Comparison of ENCODE assay signal across 27 cellular contexts in genomic region chr5:112303685-112304084, GRCh38.
DNase-seq lines count a peak whose midpoint lies in the region; ATAC-seq, FAIRE-seq and TF ChIP-seq lines count a peak whose summit lies in the region.
"Had no signal": no experiment of that assay in that cellular context is flagged by ENCODE, and none has a peak within 500 bp of the region (broad histone marks: within the 10 kb centered on the region; RNA-seq: fewer than 3 reads in every experiment).

No MANE protein-coding gene starts in this region.

- CTCF ChIA-PET in H1 (lab: Charles Lee; ENCODE audit: partially characterized antibody), result interaction anchor here (0.9 kb wide), 1 partner anchor 27 kb away, joined by 3 read pairs; no protein-coding TSS in a partner anchor

- H3K14ac ChIP-seq in H1 (ENCODE audit: insufficient read length), result no peak overlapping the region

- 0 out of 2 replicates have a peak overlapping the region, but pooled peaks have one; percentile 41 for H2BK12ac ChIP-seq in H1 (ENCODE audit: low read depth, low read length)

- no peak overlapping the region for H3K18ac ChIP-seq in H1 (ENCODE audit: extremely low read depth, low read length)
- no peak overlapping the region for H3K18ac ChIP-seq in mesendoderm (ENCODE audit: low read length)

- DNase-seq in right cardiac atrium (no peak), right atrium auricular region (ENCODE audit: low spot score) (no peak), H1 (ENCODE audit: low read depth in 1 of 2, low spot score in 2 of 2) (no peak), mesendoderm (no peak), coronary artery (ENCODE audit: low spot score) (no peak)
- DNase-seq: 8988T; ACHN; BE2C; C1 segment of cervical spinal cord; CD4-positive, alpha-beta memory T cell; CD4-positive, CD25-positive, alpha-beta regulatory T cell; CD8-positive, alpha-beta memory T cell; COR-L47; DMS 273 treated with DMSO at 0.1 percent for 48 hours; DMS153; DMS53; DMS79; DND-41; EL; GDM1 had no signal

- no peak overlapping the region for H4K91ac ChIP-seq in H1 (replicated peaks; ENCODE audit: insufficient read length, low read length)

- no peak overlapping the region for H2BK15ac ChIP-seq in H1 (ENCODE audit: low read length)
- no peak overlapping the region for H2BK15ac ChIP-seq in mesendoderm (replicated peaks; ENCODE audit: low read depth)

- H3K9ac ChIP-seq in H1 (replicated peaks in 1 of 4; ENCODE audit: extremely low read depth in 1 of 4, low read depth in 3 of 4, low read length in 3 of 4), result no peak overlapping the region
- H3K9ac ChIP-seq in mesendoderm (ENCODE audit: low read length), result no peak overlapping the region
- H3K9ac ChIP-seq: BLaER1 had no signal

- H3K79me2 ChIP-seq in H1 (ENCODE audit: control insufficient read depth in 1 of 2, insufficient read depth in 2 of 2, low read length in 2 of 2), result no peaks in the 10 kb centered on the region
- no peaks in the 10 kb centered on the region for H3K79me2 ChIP-seq in mesendoderm (ENCODE audit: control insufficient read depth, insufficient read depth, low read length)

- H3K79me1 ChIP-seq in H1 (ENCODE audit: low read depth, low read length) (no peaks in the 10 kb centered on the region), mesendoderm (ENCODE audit: low read length) (no peaks in the 10 kb centered on the region)

- no peak for FAIRE-seq in H1 (lab: Jason Lieb, UNC)
- FAIRE-seq: A204.1, GM12878, GM12892, GM18507 had no signal

- H3K36me3 ChIP-seq in right atrium auricular region (no peaks in the 10 kb centered on the region), H1 (ENCODE audit: control insufficient read depth in 2 of 4, insufficient read depth in 4 of 4, low read length in 3 of 4) (no peaks in the 10 kb centered on the region), mesendoderm (ENCODE audit: control insufficient read depth, insufficient read depth, low read length) (no peaks in the 10 kb centered on the region)
- H3K36me3 ChIP-seq: BE2C, BLaER1 had no signal

- H3K27ac ChIP-seq in right cardiac atrium (ENCODE audit: low read length), result no peak overlapping the region
- no peak overlapping the region for H3K27ac ChIP-seq in right atrium auricular region
- no peak overlapping the region for H3K27ac ChIP-seq in H1 (ENCODE audit: low read depth, low read length)
- H3K27ac ChIP-seq in mesendoderm (ENCODE audit: low read depth, low read length), result no peak overlapping the region
- no peak overlapping the region for H3K27ac ChIP-seq in coronary artery
- H3K27ac ChIP-seq: BLaER1 had no signal

- no peaks in the 10 kb centered on the region for H4K20me1 ChIP-seq in H1 (replicated peaks in 1 of 2; ENCODE audit: control insufficient read depth in 1 of 2, insufficient read depth in 2 of 2, low read length in 2 of 2)
- H4K20me1 ChIP-seq: BLaER1 had no signal

- no peak overlapping the region for H3K4ac ChIP-seq in H1 (replicated peaks; ENCODE audit: insufficient read length, low read depth, low read length)
- no peak overlapping the region for H3K4ac ChIP-seq in mesendoderm (ENCODE audit: low read depth, low read length)

- H3K23ac ChIP-seq in H1 (ENCODE audit: insufficient read length) (no peak overlapping the region), mesendoderm (ENCODE audit: low read length) (no peak overlapping the region)

- no peak overlapping the region for H2AFZ ChIP-seq in H1 (ENCODE audit: low read length)

- no peak for TF ChIP-seq RAD21 in H1 (IDR thresholded peaks at IDR 0.05 in 1 of 2, conservative IDR thresholded peaks at IDR 0.05 in 1 of 2; ENCODE audit: low read depth in 2 of 2, low read length in 2 of 2)

- H2BK5ac ChIP-seq in H1 (ENCODE audit: low read depth, low read length) (no peak overlapping the region), mesendoderm (ENCODE audit: low read length) (no peak overlapping the region)

- TF ChIP-seq EP300 in H1 (IDR thresholded peaks at IDR 0.05; ENCODE audit: borderline replicate concordance in 1 of 2, low read depth in 2 of 2, low read length in 2 of 2), result no peak

- no peak for TF ChIP-seq POLR2A in H1 (IDR thresholded peaks at IDR 0.05; ENCODE audit: control extremely low read depth in 1 of 2, low read depth in 2 of 2, low read length in 2 of 2)

- no peak overlapping the region for H3K4me3 ChIP-seq in right cardiac atrium (ENCODE audit: low read length)
- no peak overlapping the region for H3K4me3 ChIP-seq in right atrium auricular region
- no peak overlapping the region for H3K4me3 ChIP-seq in H1 (ENCODE audit: extremely low read depth in 1 of 4, insufficient read depth in 2 of 4, low read depth in 3 of 4, low read length in 4 of 4)
- H3K4me3 ChIP-seq in mesendoderm (ENCODE audit: low read length), result no peak overlapping the region
- no peak overlapping the region for H3K4me3 ChIP-seq in coronary artery
- H3K4me3 ChIP-seq: BLaER1, GM12878 had no signal

- H3K23me2 ChIP-seq in H1 (ENCODE audit: low read depth, low read length), result no peaks in the 10 kb centered on the region

- H3K4me1 ChIP-seq in right cardiac atrium (ENCODE audit: control insufficient read depth, insufficient read depth, low read length) (peaks cover 2% of the 10 kb centered on the region), right atrium auricular region (peaks cover 0 to 6% of the 10 kb centered on the region in 2 donors), H1 (replicated peaks in 1 of 4; ENCODE audit: control insufficient read depth in 3 of 4, insufficient read depth in 4 of 4, low read length in 3 of 4) (no peaks in the 10 kb centered on the region), mesendoderm (ENCODE audit: control insufficient read depth, low read depth, low read length) (peaks cover 5% of the 10 kb centered on the region)
- H3K4me1 ChIP-seq: BE2C had no signal

- H3K4me2 ChIP-seq in H1 (ENCODE audit: insufficient read depth in 1 of 2, low read depth in 2 of 2, low read length in 2 of 2) (no peak overlapping the region), mesendoderm (ENCODE audit: low read length) (no peak overlapping the region)
- H3K4me2 ChIP-seq: BLaER1 had no signal

- no peak overlapping the region for H2BK20ac ChIP-seq in H1 (ENCODE audit: low read length)

- H3K56ac ChIP-seq in H1 (replicated peaks; ENCODE audit: insufficient read length, low read depth, low read length) (no peak overlapping the region), mesendoderm (ENCODE audit: low read length) (no peak overlapping the region)

- peak; percentile 54 to 88 for ATAC-seq in right cardiac atrium
- no peak for ATAC-seq in GM21515 (IDR thresholded peaks at IDR 0.05; ENCODE audit: unreplicated experiment)
- no peak for ATAC-seq in SK-N-SH treated with all-trans-retinoic acid at 6 μM for 48 hours
- ATAC-seq: GM12878 had no signal

- WGBS in right cardiac atrium, result 51% methylated on average over 4 of the region's 4 CpGs
- 88% methylated on average over 4 of the region's 4 CpGs; no CpG with 5 or more reads in 1 of the 2 experiments for WGBS in H1 (ENCODE audit: extremely low coverage in 1 of 2, insufficient coverage in 1 of 2, insufficient read length in 1 of 2, insufficient replicate concordance in 2 of 2, low coverage in 1 of 2, low lambda C conversion rate in 2 of 2, missing lambda C conversion rate in 1 of 2), 2 experiments
- no CpG with 5 or more reads among the region's 4 CpGs for WGBS in mesendoderm (ENCODE audit: extremely low coverage, insufficient coverage, low lambda C conversion rate)

- H4K8ac ChIP-seq in H1 (ENCODE audit: extremely low read depth, insufficient read depth, low read length) (no peak overlapping the region), mesendoderm (ENCODE audit: low read depth, low read length) (no peak overlapping the region)

- H2AK5ac ChIP-seq in H1 (ENCODE audit: low read depth, low read length) (no peak overlapping the region), mesendoderm (ENCODE audit: low read length) (peak overlapping the region; percentile 60)

- no peak for TF ChIP-seq CTCF in right atrium auricular region (IDR thresholded peaks at IDR 0.05)
- TF ChIP-seq CTCF in H1 (IDR thresholded peaks at IDR 0.05; ENCODE audit: control extremely low read depth in 1 of 3, insufficient read depth in 1 of 3, low read depth in 1 of 3, low read length in 3 of 3), result no peak
- TF ChIP-seq CTCF in coronary artery (IDR thresholded peaks at IDR 0.05), result no peak

- H2BK120ac ChIP-seq in H1 (replicated peaks; ENCODE audit: low read depth, low read length), result no peak overlapping the region
- H2BK120ac ChIP-seq in mesendoderm (ENCODE audit: low read depth, low read length), result no peak overlapping the region

- H4K5ac ChIP-seq in H1 (ENCODE audit: insufficient read length, low read depth, low read length), result no peak overlapping the region
- no peak overlapping the region for H4K5ac ChIP-seq in mesendoderm (ENCODE audit: low read length)

- H3K27me3 ChIP-seq in right cardiac atrium (ENCODE audit: control insufficient read depth, insufficient read depth) (no peaks in the 10 kb centered on the region), right atrium auricular region (no peaks in the 10 kb centered on the region), H1 (replicated peaks in 1 of 4; ENCODE audit: control insufficient read depth in 3 of 4, extremely low read depth in 1 of 4, insufficient read depth in 3 of 4, low read length in 3 of 4) (no peaks in the 10 kb centered on the region), mesendoderm (ENCODE audit: insufficient read depth, low read length, poor library complexity) (no peaks in the 10 kb centered on the region)
- H3K27me3 ChIP-seq: BLaER1 had no signal

- intact Hi-C loops in right cardiac atrium (cut with DNase I), result no loop called here

- POLR2A ChIA-PET in H1 (lab: Charles Lee; ENCODE audit: partially characterized antibody), result no interaction called here

- H3K9me3 ChIP-seq in right cardiac atrium (ENCODE audit: control insufficient read depth, low read length), result no peaks in the 10 kb centered on the region
- H3K9me3 ChIP-seq in right atrium auricular region, result no peaks in the 10 kb centered on the region
- H3K9me3 ChIP-seq in H1 (ENCODE audit: insufficient read depth in 2 of 2, low read depth in 1 of 2, low read length in 1 of 2), result no peaks in the 10 kb centered on the region
- H3K9me3 ChIP-seq: BE2C had no signal

TF ChIP-seq in H1, 55 proteins besides CTCF, POLR2A, EP300 and RAD21 (continues in another document):
- TF ChIP-seq GTF2F1 (IDR thresholded peaks at IDR 0.05; ENCODE audit: borderline replicate concordance, low read depth, low read length) (no peak), JUN (IDR thresholded peaks at IDR 0.05; ENCODE audit: low read depth, low read length) (no peak), KDM1A (IDR thresholded peaks at IDR 0.05; ENCODE audit: borderline replicate concordance, low read length) (no peak), EGR1 (IDR thresholded peaks at IDR 0.05; ENCODE audit: borderline replicate concordance, low read depth, low read length) (no peak), SP2 (IDR thresholded peaks at IDR 0.05; ENCODE audit: low read length) (no peak)

TF ChIP-seq in SK-N-SH treated with all-trans-retinoic acid at 6 μM for 48 hours, 23 proteins besides CTCF, POLR2A, EP300 and RAD21 (continues in another document):
- TF ChIP-seq PPARA (CRISPR knock-in tag; IDR thresholded peaks at IDR 0.05; ENCODE audit: borderline replicate concordance), result no peak

Comparison
In these comparisons a context has a peak if more than half of its experiments do, and no peak if none do; other contexts are left out.
1. ATAC-seq: peak in right cardiac atrium (2 of 2); none in GM21515 (single experiment) and SK-N-SH treated with all-trans-retinoic acid at 6 μM for 48 hours (single experiment).